ENCODE assay signal across 21 cellular contexts in genomic region chr2:202756598-202756997, GRCh38.
"Had no signal": no experiment of that assay in that cellular context is flagged by ENCODE, and none has a peak within 500 bp of the region (broad histone marks: within the 10 kb centered on the region; RNA-seq: fewer than 3 reads in every experiment).

No MANE protein-coding gene starts in this region.

- H3K4me3 Mint-ChIP-seq: activated CD4-positive, alpha-beta T cell treated with anti-CD3 and anti-CD28 coated beads for 36 hours; activated CD8-positive, alpha-beta memory T cell treated with anti-CD3 and anti-CD28 coated beads, Interleukin-2, amount 10 ng/mL, durations not matched to agents 7 days and 5 days; activated T-helper 17 cell treated with anti-CD3 and anti-CD28 coated beads, Interleukin-2, amount 50 U/mL, for 72 hours; IgD-negative memory B cell had no signal

- H3K36me3 ChIP-seq: brain microvascular endothelial cell had no signal

- H3K9me3 Mint-ChIP-seq: activated T-helper 17 cell treated with anti-CD3 and anti-CD28 coated beads, Interleukin-2, amount 50 U/mL, for 72 hours had no signal

- H3K27ac ChIP-seq: brain microvascular endothelial cell, cardiac muscle cell, SK-N-MC, WERI-Rb-1 had no signal

- H3K4me1 Mint-ChIP-seq: activated CD8-positive, alpha-beta memory T cell treated with anti-CD3 and anti-CD28 coated beads, Interleukin-2, amount 10 ng/mL, durations not matched to agents 7 days and 5 days had no signal

- H3K27me3 Mint-ChIP-seq: activated CD4-positive, alpha-beta T cell treated with anti-CD3 and anti-CD28 coated beads for 36 hours; activated CD8-positive, alpha-beta memory T cell treated with anti-CD3 and anti-CD28 coated beads, Interleukin-2, amount 10 ng/mL, durations not matched to agents 7 days and 5 days; activated T-helper 17 cell treated with anti-CD3 and anti-CD28 coated beads, Interleukin-2, amount 50 U/mL, for 72 hours; IgD-negative memory B cell had no signal

- H3K27me3 ChIP-seq: brain microvascular endothelial cell, cardiac muscle cell had no signal

- DNase-seq: activated CD4-positive, alpha-beta T cell treated with anti-CD3 and anti-CD28 coated beads for 36 hours; activated CD4-positive, alpha-beta T cell treated with anti-CD3 and anti-CD28 coated beads, Interleukin-2, amount 50 U/mL, for 1 hour; activated CD8-positive, alpha-beta memory T cell treated with anti-CD3 and anti-CD28 coated beads, Interleukin-2, amount 10 ng/mL, durations not matched to agents 7 days and 5 days; activated gamma-delta T cell; activated T-cell treated with anti-CD3 and anti-CD28 coated beads, Interleukin-2, amount 50 U/mL, for 48 hours; brain microvascular endothelial cell; KG1; NCI-H1092; NCI-H1417; NCI-H1930; NCI-H345; NCI-H510A; NCI-H526 treated with DMSO at 0.1 percent for 48 hours; NCI-H82; RPMI8226; T-helper 1 cell; WERI-Rb-1 had no signal

- H3K4me3 ChIP-seq: cardiac muscle cell, SK-N-MC had no signal

- H3K27ac Mint-ChIP-seq: activated CD8-positive, alpha-beta memory T cell treated with anti-CD3 and anti-CD28 coated beads, Interleukin-2, amount 10 ng/mL, durations not matched to agents 7 days and 5 days; activated T-helper 17 cell treated with anti-CD3 and anti-CD28 coated beads, Interleukin-2, amount 50 U/mL, for 72 hours had no signal
